ENCODE assay signal across 10 cellular contexts in the genomic region with DNA sequence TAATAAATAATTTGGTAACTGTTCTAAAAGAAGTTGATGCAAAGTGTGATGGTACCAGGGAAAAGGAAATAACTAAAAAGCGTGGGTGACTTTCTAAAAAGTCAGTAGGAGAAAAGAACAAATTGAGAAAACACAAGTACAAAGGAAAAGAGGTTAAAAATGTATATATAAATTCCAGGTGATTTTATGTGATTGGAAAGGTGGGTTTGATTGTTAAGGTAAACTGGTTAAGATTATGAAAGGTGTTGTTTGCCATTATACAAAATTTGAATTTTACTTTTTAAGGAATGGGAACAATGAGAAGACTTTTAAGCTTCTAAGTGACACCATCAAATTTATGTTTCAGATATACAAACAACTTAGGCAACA. TPM values are rescaled to one million over a fixed set of nuclear protein-coding genes. Genes with fewer than 3 reads are reported as not detected.
DNase-seq lines count a peak whose midpoint lies in the region; ATAC-seq and TF ChIP-seq lines count a peak whose summit lies in the region.
"Had no signal": no experiment of that assay in that cellular context is flagged by ENCODE, and none has a peak within 500 bp of the region (broad histone marks: within the 10 kb centered on the region; RNA-seq: fewer than 3 reads in every experiment).

No MANE protein-coding gene starts in this region.

- H4K20me1 ChIP-seq in BLaER1 (peaks cover 14% of the 10 kb centered on the region; the same call in 1 of the 2 replicates), OCI-LY3 (ENCODE audit: insufficient read depth, low read length) (0 out of 2 replicates have a peak, but pooled peaks cover 3% of the 10 kb centered on the region), fibroblast of lung (ENCODE audit: control insufficient read depth, extremely low read depth, insufficient read depth, low read length) (no peaks in the 10 kb centered on the region)

- H2AFZ ChIP-seq in OCI-LY3 (ENCODE audit: low read depth, low read length) (peak overlapping the region; percentile 99), fibroblast of lung (ENCODE audit: low read length) (peak overlapping the region; percentile 100)

- H3K4me1 ChIP-seq in BLaER1 (peaks cover 30% of the 10 kb centered on the region), OCI-LY3 (ENCODE audit: low read length) (peaks cover 12% of the 10 kb centered on the region), fibroblast of lung (ENCODE audit: control insufficient read depth, extremely low read depth, insufficient read depth, low read length) (peaks cover 2% of the 10 kb centered on the region)

- H3K9ac ChIP-seq in BLaER1 (no peak overlapping the region), OCI-LY3 (ENCODE audit: low read length) (peak overlapping the region; percentile 57; the same call in 1 of the 2 replicates), fibroblast of lung (ENCODE audit: insufficient read depth, low read length) (no peak overlapping the region)

- no peak overlapping the region for H3K27ac ChIP-seq in BLaER1
- no peak overlapping the region for H3K27ac ChIP-seq in OCI-LY3 (ENCODE audit: low read length)
- no peak overlapping the region for H3K27ac ChIP-seq in fibroblast of lung (ENCODE audit: insufficient read depth, low read length)

- H3K4me3 ChIP-seq in BLaER1 (peak overlapping the region; percentile 81), OCI-LY3 (ENCODE audit: low read length) (peak overlapping the region; percentile 80), fibroblast of lung (replicated peaks in 1 of 4; ENCODE audit: control extremely low read depth in 1 of 4, insufficient read depth in 1 of 4, low read depth in 3 of 4, low read length in 4 of 4) (peak overlapping the region; percentile 81 to 100 (median 98)), skeletal muscle cell (ENCODE audit: low read depth, low read length) (peak overlapping the region; percentile 98)

- H3K79me2 ChIP-seq in OCI-LY3 (ENCODE audit: low read length): peaks cover 26% of the 10 kb centered on the region
- H3K79me2 ChIP-seq in fibroblast of lung (ENCODE audit: control insufficient read depth, insufficient read depth, low read length): peaks cover 7% of the 10 kb centered on the region

- no peak for DNase-seq in fibroblast of lung (ENCODE audit: low read depth in 2 of 2)
- no peak for DNase-seq in skeletal muscle cell (ENCODE audit: low read depth)
- no peak for DNase-seq in SW480 (ENCODE audit: low spot score)
- no peak for DNase-seq in NCI-H128 (lab: John Stamatoyannopoulos, UW; ENCODE audit: unreplicated experiment)
- no peak for DNase-seq in AG08395 (ENCODE audit: low spot score)
- DNase-seq: activated CD4-positive, alpha-beta T cell treated with anti-CD3 and anti-CD28 coated beads, Interleukin-2, amount 10 ng/mL, durations not matched to agents 24 days and 14 days; retina had no signal

- H3K27me3 ChIP-seq in BLaER1: no peaks in the 10 kb centered on the region
- H3K27me3 ChIP-seq in OCI-LY3 (ENCODE audit: low read depth, low read length): no peaks in the 10 kb centered on the region
- no peaks in the 10 kb centered on the region for H3K27me3 ChIP-seq in fibroblast of lung (ENCODE audit: control insufficient read depth, insufficient read depth, low read length)

- H3K36me3 ChIP-seq in BLaER1 (peaks cover 20% of the 10 kb centered on the region), OCI-LY3 (replicated peaks; ENCODE audit: low read depth, low read length) (peaks cover 7% of the 10 kb centered on the region), fibroblast of lung (ENCODE audit: control insufficient read depth, insufficient read depth, low read length) (no peaks in the 10 kb centered on the region)

- H3K4me2 ChIP-seq in BLaER1: peak overlapping the region; percentile 74
- peak overlapping the region; percentile 91 for H3K4me2 ChIP-seq in OCI-LY3 (ENCODE audit: low read length)
- peak overlapping the region; percentile 90 for H3K4me2 ChIP-seq in fibroblast of lung (ENCODE audit: extremely low read depth, insufficient read depth, low read length)

- TF ChIP-seq CTCF in OCI-LY3 (IDR thresholded peaks at IDR 0.05; ENCODE audit: low read depth, low read length) (no peak), fibroblast of lung (conservative IDR thresholded peaks at IDR 0.05 in 1 of 2, IDR thresholded peaks at IDR 0.05 in 1 of 2; ENCODE audit: low read depth in 1 of 2, low read length in 2 of 2) (no peak)

- no peak for ATAC-seq in HG02610 (IDR thresholded peaks at IDR 0.05; ENCODE audit: unreplicated experiment)

- H3K9me3 ChIP-seq in BLaER1 (no peaks in the 10 kb centered on the region), OCI-LY3 (ENCODE audit: insufficient read depth, low read length) (no peaks in the 10 kb centered on the region), fibroblast of lung (ENCODE audit: control insufficient read depth, insufficient read depth, low read depth, low read length) (no peaks in the 10 kb centered on the region)

RNA-seq across cellular contexts. Expression of gene NDUFA5, which starts 0.9 kb away (rescaled TPM):
- 31.1 and 45.4 TPM in 2 replicates for total RNA-seq in fibroblast of lung
- 26.0 and 35.8 TPM in 2 replicates for polyA plus RNA-seq in fibroblast of lung
- 32.7 and 55.6 TPM in 2 replicates for polyA plus RNA-seq in fibroblast of lung (2012)
- 0.35 TPM in 1 of 2 replicates, not detected in the other for polyA minus RNA-seq in fibroblast of lung (ENCODE audit: low replicate concordance)

RNA-seq across cellular contexts. Expression of gene IQUB, which starts 24.1 kb away (rescaled TPM):
- 0.77 and 0.83 TPM in 2 replicates for total RNA-seq in fibroblast of lung
- polyA plus RNA-seq in fibroblast of lung: 0.03 and 0.09 TPM in 2 replicates
- 0.12 and 0.13 TPM in 2 replicates for polyA plus RNA-seq in fibroblast of lung (2012)
- polyA minus RNA-seq in fibroblast of lung (ENCODE audit: low replicate concordance): not detected in 2 replicates
- total RNA-seq: activated CD4-positive, alpha-beta T cell treated with anti-CD3 and anti-CD28 coated beads, Interleukin-2, amount 10 ng/mL, durations not matched to agents 24 days and 14 days had no signal

RNA-seq across cellular contexts. Expression of gene ASB15, which starts 43.1 kb away (rescaled TPM):
- total RNA-seq in fibroblast of lung: not detected in 2 replicates
- not detected in 2 replicates for polyA plus RNA-seq in fibroblast of lung
- not detected in 2 replicates for polyA plus RNA-seq in fibroblast of lung (2012)
- polyA minus RNA-seq in fibroblast of lung (ENCODE audit: low replicate concordance): not detected in 2 replicates
- total RNA-seq: activated CD4-positive, alpha-beta T cell treated with anti-CD3 and anti-CD28 coated beads, Interleukin-2, amount 10 ng/mL, durations not matched to agents 24 days and 14 days had no signal
